Comparison of ENCODE assay signal across 15 cellular contexts in genomic region chr3:187841552-187841951, GRCh38.
DNase-seq lines count a peak whose midpoint lies in the region; ATAC-seq and TF ChIP-seq lines count a peak whose summit lies in the region.
"Had no signal": no experiment of that assay in that cellular context is flagged by ENCODE, and none has a peak within 500 bp of the region (broad histone marks: within the 10 kb centered on the region; RNA-seq: fewer than 3 reads in every experiment).

No MANE protein-coding gene starts in this region.

- no peaks in the 10 kb centered on the region for H4K20me1 ChIP-seq in smooth muscle cell (ENCODE audit: low read depth)

- peak; percentile 8 for DNase-seq in activated naive CD8-positive, alpha-beta T cell treated with anti-CD3 and anti-CD28 coated beads, Interleukin-2, amount 50 U/mL, for 24 hours
- no peak for DNase-seq in activated naive CD8-positive, alpha-beta T cell treated with anti-CD3 and anti-CD28 coated beads for 36 hours
- DNase-seq in MG63 (peak; percentile 93), epithelial cell of esophagus (ENCODE audit: low read depth) (peak; percentile 75), smooth muscle cell (lab: John Stamatoyannopoulos, UW; ENCODE audit: unreplicated experiment) (no peak), AML-193 (lab: John Stamatoyannopoulos, UW) (no peak)
- DNase-seq: activated T-cell treated with anti-CD3 and anti-CD28 coated beads, Interleukin-2, amount 50 U/mL, for 4 hours; BE2C; NCI-H2081; NK-92 treated with Interleukin-12 subunit alpha and Interleukin-12 subunit beta, amount 100 ng/mL, for 24 hours; stimulated activated naive CD4-positive, alpha-beta T cell treated with Interleukin-2 at 50 U/mL for 16 hours had no signal

- H3K9me3 ChIP-seq in MG63 (no peaks in the 10 kb centered on the region), smooth muscle cell (replicated peaks; ENCODE audit: low read depth) (no peaks in the 10 kb centered on the region)
- H3K9me3 ChIP-seq: BE2C had no signal

- no peaks in the 10 kb centered on the region for H3K9me3 Mint-ChIP-seq in activated naive CD8-positive, alpha-beta T cell treated with anti-CD3 and anti-CD28 coated beads, Interleukin-2, amount 50 U/mL, for 24 hours
- no peaks in the 10 kb centered on the region for H3K9me3 Mint-ChIP-seq in activated naive CD8-positive, alpha-beta T cell treated with anti-CD3 and anti-CD28 coated beads for 36 hours
- H3K9me3 Mint-ChIP-seq: activated T-cell treated with anti-CD3 and anti-CD28 coated beads, Interleukin-2, amount 50 U/mL, for 4 hours; memory B cell had no signal

- H3K4me3 ChIP-seq in MG63 (no peak overlapping the region), epithelial cell of esophagus (ENCODE audit: low read length) (no peak overlapping the region), smooth muscle cell (no peak overlapping the region)
- H3K4me3 ChIP-seq: SK-N-MC had no signal

- no peak overlapping the region for H3K27ac Mint-ChIP-seq in activated naive CD8-positive, alpha-beta T cell treated with anti-CD3 and anti-CD28 coated beads, Interleukin-2, amount 50 U/mL, for 24 hours
- H3K27ac Mint-ChIP-seq in activated naive CD8-positive, alpha-beta T cell treated with anti-CD3 and anti-CD28 coated beads for 36 hours: no peak overlapping the region
- H3K27ac Mint-ChIP-seq: memory B cell had no signal

- H3K9ac ChIP-seq in smooth muscle cell (ENCODE audit: low read depth): no peak overlapping the region

- no peaks in the 10 kb centered on the region for H3K79me2 ChIP-seq in smooth muscle cell (ENCODE audit: low read depth)

- no peaks in the 10 kb centered on the region for H3F3A ChIP-seq in smooth muscle cell (ENCODE audit: low read depth)

- H3K27me3 Mint-ChIP-seq in activated naive CD8-positive, alpha-beta T cell treated with anti-CD3 and anti-CD28 coated beads, Interleukin-2, amount 50 U/mL, for 24 hours: peaks cover 3% of the 10 kb centered on the region
- H3K27me3 Mint-ChIP-seq in activated naive CD8-positive, alpha-beta T cell treated with anti-CD3 and anti-CD28 coated beads for 36 hours: peaks cover 5% of the 10 kb centered on the region

- no peak overlapping the region for H3K4me3 Mint-ChIP-seq in activated naive CD8-positive, alpha-beta T cell treated with anti-CD3 and anti-CD28 coated beads, Interleukin-2, amount 50 U/mL, for 24 hours
- no peak overlapping the region for H3K4me3 Mint-ChIP-seq in activated naive CD8-positive, alpha-beta T cell treated with anti-CD3 and anti-CD28 coated beads for 36 hours
- H3K4me3 Mint-ChIP-seq: activated T-cell treated with anti-CD3 and anti-CD28 coated beads, Interleukin-2, amount 50 U/mL, for 4 hours; memory B cell had no signal

- H3K4me1 ChIP-seq in smooth muscle cell (ENCODE audit: low read depth): peaks cover 18% of the 10 kb centered on the region
- H3K4me1 ChIP-seq: BE2C had no signal

- H3K27ac ChIP-seq in smooth muscle cell (ENCODE audit: low read depth): peak overlapping the region; percentile 57
- H3K27ac ChIP-seq: SK-N-MC had no signal

- H2AFZ ChIP-seq in smooth muscle cell (ENCODE audit: low read depth): no peak overlapping the region

- H3K36me3 ChIP-seq in MG63 (no peaks in the 10 kb centered on the region), smooth muscle cell (ENCODE audit: low read depth) (no peaks in the 10 kb centered on the region)
- H3K36me3 ChIP-seq: BE2C had no signal

- WGBS in smooth muscle cell (ENCODE audit: low lambda C conversion rate): 43% methylated on average over 4 of the region's 4 CpGs

- ATAC-seq in activated naive CD8-positive, alpha-beta T cell treated with anti-CD3 and anti-CD28 coated beads, Interleukin-2, amount 50 U/mL, for 24 hours: peak; percentile 79
- ATAC-seq in HG02571 (IDR thresholded peaks at IDR 0.05; ENCODE audit: unreplicated experiment) (no peak), HG02840 (IDR thresholded peaks at IDR 0.05; ENCODE audit: low FRiP score, unreplicated experiment) (no peak)

- peak overlapping the region; percentile 45 for H3K4me2 ChIP-seq in smooth muscle cell

- no peaks in the 10 kb centered on the region for H3K36me3 Mint-ChIP-seq in activated naive CD8-positive, alpha-beta T cell treated with anti-CD3 and anti-CD28 coated beads, Interleukin-2, amount 50 U/mL, for 24 hours (ENCODE audit: low read depth)
- H3K36me3 Mint-ChIP-seq in activated naive CD8-positive, alpha-beta T cell treated with anti-CD3 and anti-CD28 coated beads for 36 hours: no peaks in the 10 kb centered on the region
- H3K36me3 Mint-ChIP-seq: memory B cell had no signal

- H3K27me3 ChIP-seq in MG63: no peaks in the 10 kb centered on the region
- no peaks in the 10 kb centered on the region for H3K27me3 ChIP-seq in smooth muscle cell (ENCODE audit: low read depth)

- H3K4me1 Mint-ChIP-seq in activated naive CD8-positive, alpha-beta T cell treated with anti-CD3 and anti-CD28 coated beads, Interleukin-2, amount 50 U/mL, for 24 hours: peaks cover 3% of the 10 kb centered on the region
- H3K4me1 Mint-ChIP-seq in activated naive CD8-positive, alpha-beta T cell treated with anti-CD3 and anti-CD28 coated beads for 36 hours: no peaks in the 10 kb centered on the region
- H3K4me1 Mint-ChIP-seq: memory B cell had no signal

- TF ChIP-seq CTCF in epithelial cell of esophagus (IDR thresholded peaks at IDR 0.05; ENCODE audit: insufficient read depth, low read depth, low read length, missing control alignments): no peak
- no peak for TF ChIP-seq CTCF in smooth muscle cell (IDR thresholded peaks at IDR 0.05; ENCODE audit: borderline replicate concordance, insufficient read depth, poor library complexity, severe bottlenecking)

Comparison
In these comparisons a context has a peak if more than half of its experiments do, and no peak if none do; other contexts are left out.
1. DNase-seq: peak in activated naive CD8-positive, alpha-beta T cell treated with anti-CD3 and anti-CD28 coated beads, Interleukin-2, amount 50 U/mL, for 24 hours (single experiment), MG63 (single experiment) and epithelial cell of esophagus (single experiment); none in activated naive CD8-positive, alpha-beta T cell treated with anti-CD3 and anti-CD28 coated beads for 36 hours (single experiment), smooth muscle cell (single experiment) and AML-193 (0 of 2).